Comparison of ENCODE assay signal across 8 cellular contexts in the genomic region with DNA sequence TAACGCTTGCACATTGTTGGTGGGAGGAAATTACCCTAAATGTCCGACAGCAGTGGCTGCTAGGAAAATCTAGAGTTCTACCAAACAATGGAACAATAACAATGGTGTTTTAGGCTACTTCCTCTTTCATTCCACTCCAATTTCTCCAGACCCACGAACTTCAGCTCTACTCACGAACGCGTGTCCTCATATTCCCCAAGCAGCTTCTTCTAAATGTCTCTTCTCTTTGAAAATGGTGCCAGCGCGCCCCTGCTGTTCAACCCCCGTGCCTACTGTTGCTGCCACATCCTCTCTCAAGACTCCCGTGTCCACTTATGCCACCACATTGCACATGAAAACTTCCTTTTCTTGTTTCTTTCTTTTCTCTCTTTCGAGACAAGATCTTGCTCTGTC. TPM values are rescaled to one million over a fixed set of nuclear protein-coding genes. Genes with fewer than 3 reads are reported as not detected.
DNase-seq lines count a peak whose midpoint lies in the region; ATAC-seq and TF ChIP-seq lines count a peak whose summit lies in the region.

No MANE protein-coding gene starts in this region.

- intact Hi-C loops in psoas muscle (cut with DNase I): no loop called here

- H3K36me3 Mint-ChIP-seq in activated CD4-positive, alpha-beta T cell treated with anti-CD3 and anti-CD28 coated beads, Interleukin-2, amount 10 ng/mL, durations not matched to agents 7 days and 5 days (ENCODE audit: low read depth): peaks cover 2% of the 10 kb centered on the region
- H3K36me3 Mint-ChIP-seq in activated naive CD8-positive, alpha-beta T cell treated with anti-CD3 and anti-CD28 coated beads, Interleukin-2, amount 50 U/mL, for 24 hours (ENCODE audit: low read depth): peaks cover 3% of the 10 kb centered on the region

- WGBS in psoas muscle, 3 donors: 12 to 22% (median 12%) methylated on average over 11 of the region's 11 CpGs

- H3K27me3 ChIP-seq in psoas muscle (ENCODE audit: insufficient read depth in 3 of 3, low read length in 2 of 3): peaks cover 0 to 88% (median 30%) of the 10 kb centered on the region in 3 donors

- H3K27ac Mint-ChIP-seq in activated CD4-positive, alpha-beta T cell treated with anti-CD3 and anti-CD28 coated beads, Interleukin-2, amount 10 ng/mL, durations not matched to agents 7 days and 5 days: peak overlapping the region; percentile 98
- peak overlapping the region; percentile 87 for H3K27ac Mint-ChIP-seq in activated naive CD8-positive, alpha-beta T cell treated with anti-CD3 and anti-CD28 coated beads, Interleukin-2, amount 50 U/mL, for 24 hours

- H3K9me3 ChIP-seq in psoas muscle: no peaks in the 10 kb centered on the region

- peak overlapping the region; percentile 5 for H3K4me3 ChIP-seq in psoas muscle

- H3K27ac ChIP-seq in psoas muscle: no peak overlapping the region

- CTCF ChIA-PET in activated CD4-positive, alpha-beta T cell treated with anti-CD3 and anti-CD28 coated beads, Interleukin-2, amount 10 ng/mL, durations not matched to agents 7 days and 5 days (lab: Charles Lee): interaction anchor here (0.7 to 3.3 kb wide), 9 partner anchors 9 to 371 kb away, joined by 3 to 22 read pairs (median 4); a partner anchor contains a TSS

- no peaks in the 10 kb centered on the region for H3K36me3 ChIP-seq in psoas muscle (ENCODE audit: insufficient read depth in 1 of 2, low read depth in 1 of 2)

- POLR2A ChIA-PET in activated CD4-positive, alpha-beta T cell treated with anti-CD3 and anti-CD28 coated beads, Interleukin-2, amount 10 ng/mL, durations not matched to agents 7 days and 5 days (lab: Charles Lee): interaction anchor here (0.6 to 1.0 kb wide), 5 partner anchors 11 to 1200 kb away, joined by 3 to 4 read pairs (median 3); no protein-coding TSS in a partner anchor

- peaks cover 41% of the 10 kb centered on the region for H3K27me3 Mint-ChIP-seq in activated CD4-positive, alpha-beta T cell treated with anti-CD3 and anti-CD28 coated beads, Interleukin-2, amount 10 ng/mL, durations not matched to agents 7 days and 5 days
- H3K27me3 Mint-ChIP-seq in activated naive CD8-positive, alpha-beta T cell treated with anti-CD3 and anti-CD28 coated beads, Interleukin-2, amount 50 U/mL, for 24 hours: peaks cover 53% of the 10 kb centered on the region

- peak; percentile 25 for ATAC-seq in HG03520 (IDR thresholded peaks at IDR 0.05; ENCODE audit: unreplicated experiment)
- no peak for ATAC-seq in activated naive CD8-positive, alpha-beta T cell treated with anti-CD3 and anti-CD28 coated beads, Interleukin-2, amount 50 U/mL, for 24 hours
- ATAC-seq in psoas muscle: peak in 1 of 4 donors; percentile 8
- ATAC-seq in GM19328 (IDR thresholded peaks at IDR 0.05; ENCODE audit: unreplicated experiment): no peak

- no peaks in the 10 kb centered on the region for H3K9me3 Mint-ChIP-seq in activated CD4-positive, alpha-beta T cell treated with anti-CD3 and anti-CD28 coated beads, Interleukin-2, amount 10 ng/mL, durations not matched to agents 7 days and 5 days
- no peaks in the 10 kb centered on the region for H3K9me3 Mint-ChIP-seq in activated naive CD8-positive, alpha-beta T cell treated with anti-CD3 and anti-CD28 coated beads, Interleukin-2, amount 50 U/mL, for 24 hours

- TF ChIP-seq CTCF in psoas muscle (IDR thresholded peaks at IDR 0.05): no peak

- DNase-seq in activated CD4-positive, alpha-beta T cell treated with anti-CD3 and anti-CD28 coated beads, Interleukin-2, amount 10 ng/mL, durations not matched to agents 7 days and 5 days: peak; percentile 66
- no peak for DNase-seq in activated CD4-positive, alpha-beta T cell treated with anti-CD3 and anti-CD28 coated beads for 48 hours
- no peak for DNase-seq in activated naive CD8-positive, alpha-beta T cell treated with anti-CD3 and anti-CD28 coated beads, Interleukin-2, amount 50 U/mL, for 24 hours
- DNase-seq in psoas muscle (no peak), mesenteric fat pad (ENCODE audit: low spot score) (no peak), GF-D8 (lab: John Stamatoyannopoulos, UW) (no peak)

- peaks cover 52% of the 10 kb centered on the region for H3K4me1 Mint-ChIP-seq in activated CD4-positive, alpha-beta T cell treated with anti-CD3 and anti-CD28 coated beads, Interleukin-2, amount 10 ng/mL, durations not matched to agents 7 days and 5 days
- peaks cover 50% of the 10 kb centered on the region for H3K4me1 Mint-ChIP-seq in activated naive CD8-positive, alpha-beta T cell treated with anti-CD3 and anti-CD28 coated beads, Interleukin-2, amount 50 U/mL, for 24 hours

- peak overlapping the region; percentile 91 for H3K4me3 Mint-ChIP-seq in activated CD4-positive, alpha-beta T cell treated with anti-CD3 and anti-CD28 coated beads, Interleukin-2, amount 10 ng/mL, durations not matched to agents 7 days and 5 days
- H3K4me3 Mint-ChIP-seq in activated naive CD8-positive, alpha-beta T cell treated with anti-CD3 and anti-CD28 coated beads, Interleukin-2, amount 50 U/mL, for 24 hours: peak overlapping the region; percentile 82

- no peaks in the 10 kb centered on the region for H3K4me1 ChIP-seq in psoas muscle

RNA-seq across cellular contexts. Expression of a gene that starts 25.6 kb away (rescaled TPM):
- total RNA-seq in activated CD4-positive, alpha-beta T cell treated with anti-CD3 and anti-CD28 coated beads, Interleukin-2, amount 10 ng/mL, durations not matched to agents 7 days and 5 days: not detected
- not detected for total RNA-seq in psoas muscle
- not detected for polyA plus RNA-seq in psoas muscle
- not detected for total RNA-seq in mesenteric fat pad

RNA-seq across cellular contexts. Expression of a gene that starts 32.0 kb away (rescaled TPM):
- under 1 TPM; 0.29 to 0.84 TPM for total RNA-seq in activated CD4-positive, alpha-beta T cell treated with anti-CD3 and anti-CD28 coated beads, Interleukin-2, amount 10 ng/mL, durations not matched to agents 7 days and 5 days
- 10 to 100 TPM; 18.5 to 42.6 (median 32.4) TPM for total RNA-seq in psoas muscle
- 10 to 100 TPM; 10.4 to 37.7 (median 21.2) TPM for polyA plus RNA-seq in psoas muscle
- total RNA-seq in mesenteric fat pad: 3.0 TPM

RNA-seq across cellular contexts. Expression of a gene that starts 42.1 kb away (rescaled TPM):
- not detected for total RNA-seq in activated CD4-positive, alpha-beta T cell treated with anti-CD3 and anti-CD28 coated beads, Interleukin-2, amount 10 ng/mL, durations not matched to agents 7 days and 5 days
- total RNA-seq in psoas muscle: not detected
- polyA plus RNA-seq in psoas muscle: not detected
- total RNA-seq in mesenteric fat pad: not detected

RNA-seq across cellular contexts. Expression of a gene that starts 50.1 kb away (rescaled TPM):
- total RNA-seq in activated CD4-positive, alpha-beta T cell treated with anti-CD3 and anti-CD28 coated beads, Interleukin-2, amount 10 ng/mL, durations not matched to agents 7 days and 5 days: 10 to 100 TPM; 34.7 to 36.9 TPM
- 10 to 100 TPM; 26.6 to 33.6 (median 31.5) TPM for total RNA-seq in psoas muscle
- polyA plus RNA-seq in psoas muscle: 10 to 100 TPM; 12.5 to 44.0 (median 17.4) TPM
- total RNA-seq in mesenteric fat pad: 22.1 TPM
